22 cellular contexts compared by ENCODE assay signal in the genomic region with DNA sequence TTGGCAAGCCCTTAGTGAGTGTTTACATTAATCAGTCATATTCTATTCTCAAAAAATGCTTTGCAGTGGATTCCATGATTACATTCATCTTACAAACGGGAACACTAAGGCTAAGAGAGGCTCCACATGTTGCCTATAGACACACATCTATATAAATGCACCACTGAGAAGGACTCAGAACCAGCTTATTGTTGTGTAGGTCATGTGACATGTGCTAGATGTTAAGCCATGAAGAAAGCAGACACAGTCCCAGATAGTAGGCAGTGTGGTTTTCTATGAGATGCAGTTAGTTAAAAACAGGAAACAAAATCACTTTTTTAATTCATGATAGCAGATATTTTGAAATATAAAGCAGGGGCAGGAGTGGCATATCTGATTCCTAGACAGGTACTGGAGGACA. TPM values are rescaled to one million over a fixed set of nuclear protein-coding genes. Genes with fewer than 3 reads are reported as not detected.
"Had no signal": no experiment of that assay in that cellular context is flagged by ENCODE, and none has a peak within 500 bp of the region (broad histone marks: within the 10 kb centered on the region; RNA-seq: fewer than 3 reads in every experiment).

No MANE protein-coding gene starts in this region.

- DNase-seq: KG1, MM.1S, NCI-H1092 treated with DMSO at 0.1 percent for 48 hours, NCI-H1436, NCI-H187, NCI-H2029, NCI-H2081 treated with DMSO at 0.1 percent for 48 hours, NCI-H2171, NCI-H226, NCI-H446, NCI-H510A, NCI-H524 treated with DMSO at 0.1 percent for 48 hours, NCI-H69, NCI-H774, PC-3, SHP77, SK-N-SH, T-helper 1 cell had no signal

- ATAC-seq: Panc1, PC-3 had no signal

RNA-seq across cellular contexts. Expression of a gene that starts 10.8 kb away (rescaled TPM):
- total RNA-seq: HT-29, M059J, PC-3, SK-MEL-5 had no signal

RNA-seq across cellular contexts. Expression of a gene that starts 19.1 kb away (rescaled TPM):
- total RNA-seq: HT-29, M059J, PC-3, SK-MEL-5 had no signal

RNA-seq across cellular contexts. Expression of a gene that starts 42.4 kb away (rescaled TPM):
- total RNA-seq: HT-29, M059J, PC-3, SK-MEL-5 had no signal
